In the genomic region with DNA sequence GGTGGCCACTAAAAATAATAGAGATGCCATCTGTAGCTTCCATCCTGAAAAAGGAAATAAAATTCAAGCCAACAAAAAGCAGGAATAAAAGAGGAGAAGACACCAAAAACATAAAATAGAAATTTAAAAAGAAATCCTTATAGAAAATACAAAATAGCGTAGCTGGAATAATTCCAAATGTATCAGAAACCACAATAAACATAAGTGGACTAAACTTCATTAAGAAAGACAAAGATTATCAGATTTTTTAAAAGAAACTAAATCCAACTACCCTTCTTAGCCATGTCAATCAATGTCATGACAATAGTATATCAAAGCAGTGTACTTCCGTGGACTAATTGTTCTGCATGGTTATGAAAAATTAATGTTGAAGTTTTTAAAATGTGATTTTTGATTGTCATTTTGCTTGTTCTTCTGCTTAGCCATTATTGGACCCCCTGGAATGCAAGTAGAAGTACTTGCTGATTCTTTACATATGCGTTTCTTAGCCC, we compare ENCODE assay signal across 24 cellular contexts.
"Had no signal": no experiment of that assay in that cellular context is flagged by ENCODE, and none has a peak within 500 bp of the region (broad histone marks: within the 10 kb centered on the region; RNA-seq: fewer than 3 reads in every experiment).

No MANE protein-coding gene starts in this region.

- H3K4me3 Mint-ChIP-seq: mesothelial cell of epicardium, naive B cell had no signal

- ATAC-seq: gastrocnemius medialis, heart right ventricle, left cardiac atrium, left lung, left ventricle myocardium superior, lower lobe of right lung, mucosa of descending colon had no signal

- H3K4me1 ChIP-seq: esophagus squamous epithelium, gastrocnemius medialis, left lung, lower lobe of right lung had no signal

- H3K27ac ChIP-seq: coronary artery, dorsolateral prefrontal cortex, epithelial cell of prostate, esophagus squamous epithelium, gastrocnemius medialis, heart right ventricle, left lung, lower lobe of right lung had no signal

- H3K4me1 Mint-ChIP-seq: mesothelial cell of epicardium had no signal

- DNase-seq: dermis blood vessel endothelial cell; dorsolateral prefrontal cortex; effector CD4-positive, alpha-beta T cell; effector memory CD4-positive, alpha-beta T cell; erythroblast; esophagus squamous epithelium; foreskin melanocyte; gastrocnemius medialis; glutamatergic neuron; head of caudate nucleus; heart right ventricle; hippocampal formation; left cardiac atrium; left lung; left ventricle myocardium superior; lower lobe of right lung; mesenchymal stem cell; mucosa of descending colon; naive B cell had no signal

- H3K9me3 ChIP-seq: gastrocnemius medialis, lower lobe of right lung, mucosa of descending colon had no signal

- H3K27ac Mint-ChIP-seq: mesothelial cell of epicardium had no signal

- H3K27me3 Mint-ChIP-seq: naive B cell had no signal

- H3K4me3 ChIP-seq: coronary artery, dorsolateral prefrontal cortex, esophagus squamous epithelium, gastrocnemius medialis, heart right ventricle, left lung, lower lobe of right lung, mucosa of descending colon had no signal

- H3K27me3 ChIP-seq: dorsolateral prefrontal cortex, esophagus squamous epithelium, gastrocnemius medialis, heart right ventricle, left lung had no signal

- FAIRE-seq: colon, islet of Langerhans had no signal
